11 cellular contexts compared by ENCODE assay signal in genomic region chr3:114450008-114450596, GRCh38.
DNase-seq lines count a peak whose midpoint lies in the region; ATAC-seq and TF ChIP-seq lines count a peak whose summit lies in the region.
"Had no signal": no experiment of that assay in that cellular context is flagged by ENCODE, and none has a peak within 500 bp of the region (broad histone marks: within the 10 kb centered on the region; RNA-seq: fewer than 3 reads in every experiment).

No MANE protein-coding gene starts in this region.

- 88 to 89% methylated on average over 7 of the region's 7 CpGs for whole genome bisulfite sequencing in body of pancreas, 2 donors

- H3K36me3 ChIP-seq in GM06990 (ENCODE audit: control insufficient read depth, insufficient read depth, low read length) (no peaks in the 10 kb centered on the region), HAP-1 (replicated peaks) (no peaks in the 10 kb centered on the region), body of pancreas (replicated peaks in 1 of 2; ENCODE audit: insufficient read depth in 1 of 2, low read depth in 2 of 2) (no peaks in the 10 kb centered on the region)
- H3K36me3 ChIP-seq: ascending aorta had no signal

- H3K27ac ChIP-seq in layer of hippocampus (ENCODE audit: low read depth, low read length), result peak overlapping the region; percentile 96
- H3K27ac ChIP-seq in body of pancreas, result peak overlapping the region in 1 of 4 donors; percentile 83
- H3K27ac ChIP-seq: ascending aorta had no signal

- H3K4me3 ChIP-seq in GM06990 (replicated peaks; ENCODE audit: low read depth, low read length) (peak overlapping the region; percentile 45), HAP-1 (peak overlapping the region; percentile 21), body of pancreas (no peak overlapping the region)

- in situ Hi-C loops in HAP-1 (cut with MboI; ENCODE audit: low sequenced_read_pairs), result no loop called here

- peaks cover 65% of the 10 kb centered on the region for H3K4me1 ChIP-seq in HAP-1
- peaks cover 29% of the 10 kb centered on the region for H3K4me1 ChIP-seq in body of pancreas

- DNase-seq in GM06990 (ENCODE audit: extremely low read depth, insufficient read length) (no peak), HAP-1 (ENCODE audit: low spot score in 2 of 2) (peak; percentile 30 to 68), NCI-H2196 treated with DMSO at 0.1 percent for 48 hours (lab: John Stamatoyannopoulos, UW; ENCODE audit: unreplicated experiment) (peak; percentile 29), HT-29 (ENCODE audit: low spot score) (no peak), SW480 (ENCODE audit: low spot score) (no peak), body of pancreas (no peak)
- DNase-seq: activated CD4-positive, alpha-beta T cell treated with anti-CD3 and anti-CD28 coated beads, Interleukin-2, amount 50 U/mL, for 4 hours; CD8-positive, alpha-beta T cell had no signal

- TF ChIP-seq CTCF in GM06990 (IDR thresholded peaks at IDR 0.05; ENCODE audit: insufficient read depth, low read length, poor library complexity, severe bottlenecking) (no peak), body of pancreas (IDR thresholded peaks at IDR 0.05) (peak in 1 of 7 experiments; percentile 5)

- H3K9me3 ChIP-seq in HAP-1 (no peaks in the 10 kb centered on the region), body of pancreas (no peaks in the 10 kb centered on the region)
- H3K9me3 ChIP-seq: ascending aorta had no signal

- TF ChIP-seq POLR2A in body of pancreas (IDR thresholded peaks at IDR 0.05), result no peak

- ATAC-seq in HG03135 (IDR thresholded peaks at IDR 0.05; ENCODE audit: unreplicated experiment) (no peak), body of pancreas (no peak)
- ATAC-seq: CD8-positive, alpha-beta T cell had no signal

- intact Hi-C loops in body of pancreas (cut with DNase I), result no loop called here

- H3K27me3 ChIP-seq in GM06990 (replicated peaks; ENCODE audit: control insufficient read depth, insufficient read depth, low read length), result no peaks in the 10 kb centered on the region
- no peaks in the 10 kb centered on the region for H3K27me3 ChIP-seq in HAP-1 (ENCODE audit: low read depth)
- H3K27me3 ChIP-seq in layer of hippocampus (ENCODE audit: control insufficient read depth, insufficient read depth, low read length), result no peaks in the 10 kb centered on the region
- H3K27me3 ChIP-seq in body of pancreas, result no peaks in the 10 kb centered on the region
- H3K27me3 ChIP-seq: ascending aorta had no signal

Comparison
In these comparisons a context has a peak if more than half of its experiments do, and no peak if none do; other contexts are left out.
1. DNase-seq: peak in HAP-1 (2 of 2) and NCI-H2196 treated with DMSO at 0.1 percent for 48 hours (single experiment); none in GM06990 (single experiment), HT-29 (single experiment), SW480 (single experiment) and body of pancreas (0 of 4).
2. H3K4me3 ChIP-seq: peak in GM06990 (single experiment) and HAP-1 (single experiment); none in body of pancreas (0 of 2).